In genomic region chr18:45059695-45060094, GRCh38 we compare ENCODE assay signal across 12 cellular contexts.
DNase-seq lines count a peak whose midpoint lies in the region; ATAC-seq lines count a peak whose summit lies in the region.
"Had no signal": no experiment of that assay in that cellular context is flagged by ENCODE, and none has a peak within 500 bp of the region (broad histone marks: within the 10 kb centered on the region; RNA-seq: fewer than 3 reads in every experiment).

No MANE protein-coding gene starts in this region.

- no peaks in the 10 kb centered on the region for H3K9me3 ChIP-seq in adipocyte (ENCODE audit: control insufficient read depth, low read length)
- H3K9me3 ChIP-seq: gastrocnemius medialis had no signal

- H3K27me3 ChIP-seq in adipocyte (replicated peaks; ENCODE audit: control insufficient read depth, insufficient read depth, low read length) = no peaks in the 10 kb centered on the region
- H3K27me3 ChIP-seq: gastrocnemius medialis had no signal

- H3K4me1 Mint-ChIP-seq in activated T-cell treated with anti-CD3 and anti-CD28 coated beads, Interleukin-2, amount 50 U/mL, for 24 hours (ENCODE audit: low read depth) = peaks cover 2% of the 10 kb centered on the region
- H3K4me1 Mint-ChIP-seq: naive thymus-derived CD8-positive, alpha-beta T cell had no signal

- H3K4me3 ChIP-seq in adipocyte (ENCODE audit: low read length) = no peak overlapping the region
- H3K4me3 ChIP-seq: gastrocnemius medialis had no signal

- no peak overlapping the region for H3K4me3 Mint-ChIP-seq in activated T-cell treated with anti-CD3 and anti-CD28 coated beads, Interleukin-2, amount 50 U/mL, for 24 hours
- H3K4me3 Mint-ChIP-seq: activated naive CD4-positive, alpha-beta T cell treated with anti-CD3 and anti-CD28 coated beads for 36 hours; naive thymus-derived CD8-positive, alpha-beta T cell had no signal

- H3K4me1 ChIP-seq in adipocyte (ENCODE audit: control insufficient read depth, insufficient read depth, low read length) = peaks cover 9% of the 10 kb centered on the region

- no peak overlapping the region for H3K9ac ChIP-seq in adipocyte (ENCODE audit: low read length)

- DNase-seq in AG20443 (ENCODE audit: low spot score) = peak; percentile 58
- DNase-seq in M059J (ENCODE audit: low read depth) = peak; percentile 92
- DNase-seq in adipocyte (ENCODE audit: low read depth) = peak; percentile 61
- peak; percentile 47 for DNase-seq in kidney glomerular epithelial cell (lab: John Stamatoyannopoulos, UW)
- DNase-seq in NCI-H345 treated with DMSO at 0.1 percent for 48 hours (lab: John Stamatoyannopoulos, UW; ENCODE audit: unreplicated experiment) = no peak
- DNase-seq in NCI-H2196 treated with DMSO at 0.1 percent for 48 hours (lab: John Stamatoyannopoulos, UW; ENCODE audit: unreplicated experiment) = no peak
- DNase-seq in activated T-cell treated with anti-CD3 and anti-CD28 coated beads, Interleukin-2, amount 50 U/mL, for 24 hours = no peak
- DNase-seq: activated naive CD4-positive, alpha-beta T cell treated with anti-CD3 and anti-CD28 coated beads for 36 hours; gastrocnemius medialis; naive thymus-derived CD8-positive, alpha-beta T cell; NCI-H187 had no signal

- ATAC-seq in HG03432 (IDR thresholded peaks at IDR 0.05; ENCODE audit: unreplicated experiment) = no peak
- ATAC-seq: naive thymus-derived CD8-positive, alpha-beta T cell had no signal

- H3K27me3 Mint-ChIP-seq in activated T-cell treated with anti-CD3 and anti-CD28 coated beads, Interleukin-2, amount 50 U/mL, for 24 hours = no peaks in the 10 kb centered on the region
- H3K27me3 Mint-ChIP-seq: naive thymus-derived CD8-positive, alpha-beta T cell had no signal

- no peaks in the 10 kb centered on the region for H3K9me3 Mint-ChIP-seq in activated T-cell treated with anti-CD3 and anti-CD28 coated beads, Interleukin-2, amount 50 U/mL, for 24 hours
- H3K9me3 Mint-ChIP-seq: activated naive CD4-positive, alpha-beta T cell treated with anti-CD3 and anti-CD28 coated beads for 36 hours had no signal

- H3K36me3 ChIP-seq in adipocyte (ENCODE audit: control insufficient read depth, insufficient read depth, low read length, severe bottlenecking) = no peaks in the 10 kb centered on the region
- H3K36me3 ChIP-seq: gastrocnemius medialis had no signal

- no peaks in the 10 kb centered on the region for H3K36me3 Mint-ChIP-seq in activated T-cell treated with anti-CD3 and anti-CD28 coated beads, Interleukin-2, amount 50 U/mL, for 24 hours (ENCODE audit: low read depth)
- H3K36me3 Mint-ChIP-seq: naive thymus-derived CD8-positive, alpha-beta T cell had no signal

- no peak overlapping the region for H3K27ac Mint-ChIP-seq in activated T-cell treated with anti-CD3 and anti-CD28 coated beads, Interleukin-2, amount 50 U/mL, for 24 hours
- H3K27ac Mint-ChIP-seq: activated naive CD4-positive, alpha-beta T cell treated with anti-CD3 and anti-CD28 coated beads for 36 hours; naive thymus-derived CD8-positive, alpha-beta T cell had no signal

Comparison
In these comparisons a context has a peak if more than half of its experiments do, and no peak if none do; other contexts are left out.
1. DNase-seq: peak in AG20443 (single experiment), M059J (single experiment), adipocyte (single experiment) and kidney glomerular epithelial cell (single experiment); none in NCI-H345 treated with DMSO at 0.1 percent for 48 hours (single experiment), NCI-H2196 treated with DMSO at 0.1 percent for 48 hours (single experiment) and activated T-cell treated with anti-CD3 and anti-CD28 coated beads, Interleukin-2, amount 50 U/mL, for 24 hours (single experiment).